21 cellular contexts compared by ENCODE assay signal in genomic region chr20:36888880-36889516, GRCh38. TPM values are rescaled to one million over a fixed set of nuclear protein-coding genes. Genes with fewer than 3 reads are reported as not detected.
"Had no signal": no experiment of that assay in that cellular context is flagged by ENCODE, and none has a peak within 500 bp of the region (broad histone marks: within the 10 kb centered on the region; RNA-seq: fewer than 3 reads in every experiment).

No MANE protein-coding gene starts in this region.

- H3K27me3 Mint-ChIP-seq: naive thymus-derived CD8-positive, alpha-beta T cell; stimulated activated naive B cell treated with anti-CD40 and anti-IgM and Interleukin-4, amounts not matched to agents 10 μg/mL and 1 μg/mL and 100 μg/mL, for 72 hours; stimulated activated naive CD8-positive, alpha-beta T cell treated with anti-CD3 and anti-CD28 coated beads, Interleukin-15, amount 100 ng/mL, for 72 hours had no signal

- DNase-seq: colonic mucosa; dermis blood vessel endothelial cell; erythroblast; foreskin keratinocyte; immature natural killer cell; left lung; mesendoderm; mucosa of descending colon; retina; right lobe of liver; stimulated activated CD4-positive, alpha-beta T cell treated with anti-CD3 and anti-CD28 coated beads, Interleukin-15, amount 100 ng/mL, for 24 hours; stimulated activated CD4-positive, alpha-beta T cell treated with anti-CD3 and anti-CD28 coated beads, Interleukin-1b, Interleukin-23, amount 100 ng/mL, for 48 hours; stimulated activated CD4-positive, alpha-beta T cell treated with anti-CD3 and anti-CD28 coated beads, Interleukin-4, amount 100 ng/mL, for 24 hours; stimulated activated naive B cell treated with anti-CD40 and anti-IgM and Interleukin-4, amounts not matched to agents 10 μg/mL and 1 μg/mL and 100 μg/mL, for 72 hours; stimulated activated naive CD8-positive, alpha-beta T cell treated with anti-CD3 and anti-CD28 coated beads, Interleukin-15, amount 100 ng/mL, for 72 hours; testis had no signal

- H3K4me3 Mint-ChIP-seq: immature natural killer cell; naive thymus-derived CD8-positive, alpha-beta T cell; stimulated activated naive B cell treated with anti-CD40 and anti-IgM and Interleukin-4, amounts not matched to agents 10 μg/mL and 1 μg/mL and 100 μg/mL, for 72 hours; stimulated activated naive CD8-positive, alpha-beta T cell treated with anti-CD3 and anti-CD28 coated beads, Interleukin-15, amount 100 ng/mL, for 72 hours had no signal

- H3K36me3 ChIP-seq: colonic mucosa, prostate gland had no signal

- H3K9ac ChIP-seq: parathyroid adenoma had no signal

- H3K9me3 Mint-ChIP-seq: immature natural killer cell; naive thymus-derived CD8-positive, alpha-beta T cell; stimulated activated naive CD8-positive, alpha-beta T cell treated with anti-CD3 and anti-CD28 coated beads, Interleukin-15, amount 100 ng/mL, for 72 hours had no signal

- H3K9me3 ChIP-seq: colonic mucosa, left lung, mucosa of descending colon, prostate gland, right lobe of liver, testis, tibial nerve had no signal

- H2AFZ ChIP-seq: parathyroid adenoma had no signal

- H3K27ac Mint-ChIP-seq: stimulated activated naive B cell treated with anti-CD40 and anti-IgM and Interleukin-4, amounts not matched to agents 10 μg/mL and 1 μg/mL and 100 μg/mL, for 72 hours; stimulated activated naive CD8-positive, alpha-beta T cell treated with anti-CD3 and anti-CD28 coated beads, Interleukin-15, amount 100 ng/mL, for 72 hours had no signal

- ATAC-seq: foreskin keratinocyte; left lung; mucosa of descending colon; stimulated activated naive B cell treated with anti-CD40 and anti-IgM and Interleukin-4, amounts not matched to agents 10 μg/mL and 1 μg/mL and 100 μg/mL, for 72 hours; stimulated activated naive CD8-positive, alpha-beta T cell treated with anti-CD3 and anti-CD28 coated beads, Interleukin-15, amount 100 ng/mL, for 72 hours had no signal

- H3K4me1 ChIP-seq: colonic mucosa, foreskin keratinocyte, prostate gland, right lobe of liver had no signal

- H3K27me3 ChIP-seq: colonic mucosa, foreskin keratinocyte, left lung, right lobe of liver, testis, tibial nerve had no signal

- H3K4me3 ChIP-seq: colonic mucosa, left lung, mucosa of descending colon, prostate gland, right lobe of liver, testis, tibial nerve had no signal

- H3K27ac ChIP-seq: colonic mucosa, foreskin keratinocyte, left lung, parathyroid adenoma, right lobe of liver had no signal

RNA-seq across cellular contexts. Expression of gene TLDC2, which starts 13.1 kb away (rescaled TPM):
- total RNA-seq: foreskin keratinocyte; lung microvascular endothelial cell; naive thymus-derived CD8-positive, alpha-beta T cell; tibial nerve had no signal
